ENCODE assay signal across 1 cellular context in the genomic region with DNA sequence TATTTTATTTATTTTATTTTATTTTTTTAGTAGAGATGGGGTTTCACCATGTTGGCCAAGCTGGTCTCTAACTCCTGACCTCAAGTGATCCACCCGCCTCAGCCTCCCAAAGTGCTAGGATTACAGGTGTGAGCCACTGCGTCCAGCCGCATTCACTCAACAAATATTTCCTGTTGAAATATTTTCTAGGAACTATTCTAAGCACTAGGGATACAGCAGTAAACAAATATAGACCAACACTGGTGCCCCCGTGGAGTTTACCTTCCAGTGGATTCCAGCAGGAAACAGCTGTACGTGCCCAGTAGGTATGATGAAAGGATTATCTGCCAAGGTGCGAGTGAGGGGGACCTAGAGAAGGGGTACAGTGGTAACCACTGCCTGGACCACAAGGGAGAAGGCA. TPM values are rescaled to one million over a fixed set of nuclear protein-coding genes. Genes with fewer than 3 reads are reported as not detected.
"Had no signal": no experiment of that assay in that cellular context is flagged by ENCODE, and none has a peak within 500 bp of the region (broad histone marks: within the 10 kb centered on the region; RNA-seq: fewer than 3 reads in every experiment).

No MANE protein-coding gene starts in this region.

RNA-seq across cellular contexts. Expression of gene ECHDC3, which starts 33.4 kb away (rescaled TPM):
- total RNA-seq: activated T-helper 2 cell treated with anti-CD3 and anti-CD28 coated beads, Interferon-gamma antibody, Interleukin-2, Interleukin-4, amounts not matched to agents 10 μg/mL and 5 μg/mL and 100 μg/mL, durations not matched to agents 14 hours and 24 hours and 36 hours had no signal
